8 cellular contexts compared by ENCODE assay signal in the genomic region with DNA sequence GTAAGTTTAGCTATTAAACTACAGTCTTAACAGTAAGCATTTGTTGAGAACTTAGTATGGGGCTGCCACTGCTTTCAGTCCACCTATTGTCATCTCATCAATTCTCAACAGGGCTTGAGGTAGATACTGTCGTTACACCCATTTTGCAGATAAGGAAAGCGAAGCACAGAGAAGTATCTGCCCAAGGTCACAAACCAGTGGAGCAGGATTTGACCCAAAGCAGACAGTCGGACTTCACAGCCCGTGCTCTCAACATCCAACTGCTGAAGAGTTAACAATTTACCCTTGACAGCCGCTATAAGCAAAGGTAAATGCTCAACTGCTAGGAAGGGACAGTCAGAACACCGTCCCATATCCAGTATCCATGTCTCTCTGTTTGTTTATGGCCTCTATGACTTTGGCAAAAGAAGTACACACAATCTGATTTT. TPM values are rescaled to one million over a fixed set of nuclear protein-coding genes. Genes with fewer than 3 reads are reported as not detected.
DNase-seq lines count a peak whose midpoint lies in the region; ATAC-seq and TF ChIP-seq lines count a peak whose summit lies in the region.

No MANE protein-coding gene starts in this region.

- peaks cover 42% of the 10 kb centered on the region for H3K4me1 Mint-ChIP-seq in T-helper 17 cell
- H3K4me1 Mint-ChIP-seq in nephron progenitor cell, result peaks cover 55% of the 10 kb centered on the region

- H3K4me3 Mint-ChIP-seq in T-helper 17 cell (peak overlapping the region; percentile 95), nephron progenitor cell (peak overlapping the region; percentile 93)

- peaks cover 18% of the 10 kb centered on the region for H3K9me3 Mint-ChIP-seq in nephron progenitor cell

- peak overlapping the region; percentile 83 for H3K4me3 ChIP-seq in epithelial cell of proximal tubule (ENCODE audit: low read depth, low read length)

- no peaks in the 10 kb centered on the region for H3K36me3 Mint-ChIP-seq in T-helper 17 cell (ENCODE audit: low read depth)
- H3K36me3 Mint-ChIP-seq in nephron progenitor cell (ENCODE audit: low read depth), result peaks cover 26% of the 10 kb centered on the region

- H3K27me3 Mint-ChIP-seq in T-helper 17 cell (no peaks in the 10 kb centered on the region), nephron progenitor cell (ENCODE audit: low read depth, poor library complexity) (no peaks in the 10 kb centered on the region)

- H3K27ac Mint-ChIP-seq in T-helper 17 cell (peak overlapping the region; percentile 90), nephron progenitor cell (peak overlapping the region; percentile 99)

- no peaks in the 10 kb centered on the region for H3K9me3 ChIP-seq in T-helper 17 cell (ENCODE audit: control insufficient read depth, low read length, poor library complexity, severe bottlenecking)

- no peak for ATAC-seq in T-helper 17 cell
- no peak for ATAC-seq in GM19035 (IDR thresholded peaks at IDR 0.05; ENCODE audit: unreplicated experiment)
- no peak for ATAC-seq in GM19351 (IDR thresholded peaks at IDR 0.05; ENCODE audit: unreplicated experiment)

- TF ChIP-seq CTCF in epithelial cell of proximal tubule (conservative IDR thresholded peaks at IDR 0.05; ENCODE audit: low read depth, low read length) (no peak), nephron progenitor cell (IDR thresholded peaks at IDR 0.05) (no peak)

- DNase-seq in A172 (ENCODE audit: low spot score) (peak; percentile 31), GM19240 (ENCODE audit: insufficient read length, low spot score) (peak; percentile 29), T-helper 17 cell (no peak), epithelial cell of proximal tubule (ENCODE audit: low read depth) (no peak), nephron progenitor cell (peak; percentile 13)
- DNase-seq in effector CD8-positive, alpha-beta T cell (lab: John Stamatoyannopoulos, UW), result no peak

RNA-seq across cellular contexts. Expression of a gene that starts 1.3 kb away (rescaled TPM):
- 32.7 and 36.1 TPM in 2 replicates for total RNA-seq in A172 (2014; rRNA removed; shearing (Covaris generic))
- total RNA-seq in T-helper 17 cell (10 to 100 TPM; 36.4 to 41.2 TPM), epithelial cell of proximal tubule (15.3 and 17.9 TPM in 2 replicates)

Comparison
In these comparisons a context has a peak if more than half of its experiments do, and no peak if none do; other contexts are left out.
1. DNase-seq: peak in A172 (single experiment), GM19240 (single experiment) and nephron progenitor cell (single experiment); none in T-helper 17 cell (0 of 3), epithelial cell of proximal tubule (single experiment) and effector CD8-positive, alpha-beta T cell (single experiment).